In genomic region chr9:110133608-110134214, GRCh38 we compare ENCODE assay signal across 1 cellular context.
TF ChIP-seq lines count a peak whose summit lies in the region.

No MANE protein-coding gene starts in this region.

TF ChIP-seq in HCT116, 20 proteins besides CTCF, POLR2A, EP300 and RAD21 (continued from another document):
- TF ChIP-seq, protein P1, sequence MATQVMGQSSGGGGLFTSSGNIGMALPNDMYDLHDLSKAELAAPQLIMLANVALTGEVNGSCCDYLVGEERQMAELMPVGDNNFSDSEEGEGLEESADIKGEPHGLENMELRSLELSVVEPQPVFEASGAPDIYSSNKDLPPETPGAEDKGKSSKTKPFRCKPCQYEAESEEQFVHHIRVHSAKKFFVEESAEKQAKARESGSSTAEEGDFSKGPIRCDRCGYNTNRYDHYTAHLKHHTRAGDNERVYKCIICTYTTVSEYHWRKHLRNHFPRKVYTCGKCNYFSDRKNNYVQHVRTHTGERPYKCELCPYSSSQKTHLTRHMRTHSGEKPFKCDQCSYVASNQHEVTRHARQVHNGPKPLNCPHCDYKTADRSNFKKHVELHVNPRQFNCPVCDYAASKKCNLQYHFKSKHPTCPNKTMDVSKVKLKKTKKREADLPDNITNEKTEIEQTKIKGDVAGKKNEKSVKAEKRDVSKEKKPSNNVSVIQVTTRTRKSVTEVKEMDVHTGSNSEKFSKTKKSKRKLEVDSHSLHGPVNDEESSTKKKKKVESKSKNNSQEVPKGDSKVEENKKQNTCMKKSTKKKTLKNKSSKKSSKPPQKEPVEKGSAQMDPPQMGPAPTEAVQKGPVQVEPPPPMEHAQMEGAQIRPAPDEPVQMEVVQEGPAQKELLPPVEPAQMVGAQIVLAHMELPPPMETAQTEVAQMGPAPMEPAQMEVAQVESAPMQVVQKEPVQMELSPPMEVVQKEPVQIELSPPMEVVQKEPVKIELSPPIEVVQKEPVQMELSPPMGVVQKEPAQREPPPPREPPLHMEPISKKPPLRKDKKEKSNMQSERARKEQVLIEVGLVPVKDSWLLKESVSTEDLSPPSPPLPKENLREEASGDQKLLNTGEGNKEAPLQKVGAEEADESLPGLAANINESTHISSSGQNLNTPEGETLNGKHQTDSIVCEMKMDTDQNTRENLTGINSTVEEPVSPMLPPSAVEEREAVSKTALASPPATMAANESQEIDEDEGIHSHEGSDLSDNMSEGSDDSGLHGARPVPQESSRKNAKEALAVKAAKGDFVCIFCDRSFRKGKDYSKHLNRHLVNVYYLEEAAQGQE (IDR thresholded peaks at IDR 0.05; ENCODE audit: low read depth), result no peak
- peak; percentile 51; the same call in 1 of the 2 replicates for TF ChIP-seq CBX3 (IDR thresholded peaks at IDR 0.05; ENCODE audit: low read depth)
